8 cellular contexts compared by ENCODE assay signal in the genomic region with DNA sequence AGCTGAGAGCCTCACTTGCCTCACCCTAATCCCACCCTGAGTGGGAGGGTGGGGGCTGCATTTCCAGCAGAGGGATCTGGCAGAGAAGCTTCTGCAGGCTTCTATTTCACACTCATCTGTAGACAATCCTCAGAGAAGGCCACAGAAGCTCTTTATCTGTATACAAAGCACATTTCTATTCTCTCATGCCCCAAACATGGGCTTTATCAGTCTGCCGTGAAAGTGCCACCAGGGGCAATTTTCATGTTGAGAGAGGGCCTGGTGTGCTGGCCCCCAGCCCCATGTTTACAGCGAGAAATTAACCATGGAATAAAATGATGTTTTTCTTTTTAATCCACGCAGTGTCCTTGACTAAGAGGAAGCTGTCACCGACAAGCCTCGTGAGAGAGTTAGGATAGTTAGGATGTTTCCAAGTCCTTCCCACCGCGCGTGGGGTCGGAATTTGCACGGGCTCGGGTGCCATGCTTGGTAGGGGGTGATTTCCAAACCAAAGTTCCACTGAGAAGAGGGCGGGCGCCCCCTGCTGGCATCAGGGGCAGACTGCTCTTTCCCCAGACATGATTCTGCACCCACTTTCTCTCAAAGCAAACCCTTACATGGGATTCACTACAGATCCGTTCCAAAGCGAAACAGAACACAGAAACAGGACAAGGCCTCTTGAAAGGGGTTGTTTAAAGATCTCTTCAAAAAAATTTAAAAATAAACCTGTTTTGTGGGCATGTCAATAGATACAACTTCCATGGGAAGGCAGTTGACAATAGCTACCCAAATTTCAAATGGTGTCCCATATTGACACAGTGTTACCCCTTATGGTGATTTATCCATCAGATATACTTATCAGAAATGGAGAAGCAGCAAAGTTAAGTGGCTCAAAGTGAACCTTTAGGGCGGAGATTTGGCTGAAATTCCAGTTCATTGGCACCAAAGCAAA. TPM values are rescaled to one million over a fixed set of nuclear protein-coding genes. Genes with fewer than 3 reads are reported as not detected.
DNase-seq lines count a peak whose midpoint lies in the region; ATAC-seq, FAIRE-seq and TF ChIP-seq lines count a peak whose summit lies in the region.

No MANE protein-coding gene starts in this region.

- ATAC-seq in GM18858 (IDR thresholded peaks at IDR 0.05; ENCODE audit: unreplicated experiment), result no peak

- H2AK5ac ChIP-seq in H1 (ENCODE audit: low read depth, low read length), result no peak overlapping the region

- no peak overlapping the region for H3K23ac ChIP-seq in H1 (ENCODE audit: insufficient read length)

- no peak for TF ChIP-seq EP300 in H1 (IDR thresholded peaks at IDR 0.05; ENCODE audit: borderline replicate concordance in 1 of 2, low read depth in 2 of 2, low read length in 2 of 2)

- no peak overlapping the region for H2BK12ac ChIP-seq in H1 (ENCODE audit: low read depth, low read length)

- CTCF ChIA-PET in H1 (lab: Charles Lee; ENCODE audit: partially characterized antibody), result interaction anchor here (0.6 to 12.6 kb wide), 44 partner anchors 10 to 833 kb away, joined by 3 to 268 read pairs (median 4); partner anchors contain the start of gene BDKRB1

- peak; percentile 94 for TF ChIP-seq RAD21 in H1 (IDR thresholded peaks at IDR 0.05 in 1 of 2, conservative IDR thresholded peaks at IDR 0.05 in 1 of 2; ENCODE audit: low read depth in 2 of 2, low read length in 2 of 2)

- H4K91ac ChIP-seq in H1 (replicated peaks; ENCODE audit: insufficient read length, low read length), result no peak overlapping the region

- H3K79me2 ChIP-seq in H1 (ENCODE audit: control insufficient read depth in 1 of 2, insufficient read depth in 2 of 2, low read length in 2 of 2), result no peaks in the 10 kb centered on the region

- H3K4me2 ChIP-seq in H1 (ENCODE audit: insufficient read depth in 1 of 2, low read depth in 2 of 2, low read length in 2 of 2), result no peak overlapping the region; a peak in 1 of 4 replicates

- no peak overlapping the region for H4K5ac ChIP-seq in H1 (ENCODE audit: insufficient read length, low read depth, low read length)

- POLR2A ChIA-PET in H1 (lab: Charles Lee; ENCODE audit: partially characterized antibody), result no interaction called here

- H4K20me1 ChIP-seq in H1 (replicated peaks in 1 of 2; ENCODE audit: control insufficient read depth in 1 of 2, insufficient read depth in 2 of 2, low read length in 2 of 2), result no peaks in the 10 kb centered on the region

- DNase-seq in AG09309 (ENCODE audit: low read depth) (peak; percentile 48), H4 (ENCODE audit: low spot score) (peak; percentile 47), NCI-H510A treated with DMSO at 0.1 percent for 48 hours (lab: John Stamatoyannopoulos, UW) (peak; percentile 67), H1 (ENCODE audit: low read depth in 1 of 2, low spot score in 2 of 2) (peak in 1 of 2 experiments; percentile 92), middle frontal gyrus (ENCODE audit: extremely low spot score, low spot score) (peak; percentile 53)
- peak; percentile 85 for DNase-seq in activated CD8-positive, alpha-beta memory T cell treated with anti-CD3 and anti-CD28 coated beads for 24 hours
- DNase-seq in stimulated activated CD8-positive, alpha-beta memory T cell treated with anti-CD3 and anti-CD28 coated beads, Interleukin-4, amount 100 ng/mL, for 24 hours (ENCODE audit: low read depth), result peak; percentile 52

- H3K9ac ChIP-seq in H1 (replicated peaks in 1 of 4; ENCODE audit: extremely low read depth in 1 of 4, low read depth in 3 of 4, low read length in 3 of 4), result no peak overlapping the region

- H3K56ac ChIP-seq in H1 (replicated peaks; ENCODE audit: insufficient read length, low read depth, low read length), result no peak overlapping the region

- TF ChIP-seq CTCF in AG09309 (IDR thresholded peaks at IDR 0.05; ENCODE audit: control insufficient read depth, insufficient read depth, low read depth, low read length, missing control alignments) (peak; percentile 99), H1 (IDR thresholded peaks at IDR 0.05; ENCODE audit: control extremely low read depth in 1 of 3, insufficient read depth in 1 of 3, low read depth in 1 of 3, low read length in 3 of 3) (peak; percentile 91 to 93 (median 93))

- TF ChIP-seq POLR2A in H1 (IDR thresholded peaks at IDR 0.05; ENCODE audit: control extremely low read depth in 1 of 2, low read depth in 2 of 2, low read length in 2 of 2), result no peak

- H4K8ac ChIP-seq in H1 (ENCODE audit: extremely low read depth, insufficient read depth, low read length), result no peak overlapping the region

- WGBS in H1 (ENCODE audit: extremely low coverage in 1 of 2, insufficient coverage in 1 of 2, insufficient read length in 1 of 2, insufficient replicate concordance in 2 of 2, low coverage in 1 of 2, low lambda C conversion rate in 2 of 2, missing lambda C conversion rate in 1 of 2), 2 experiments, result 30% methylated on average over 16 of the region's 16 CpGs; no CpG with 5 or more reads in 1 of the 2 experiments

- no peak overlapping the region for H3K27ac ChIP-seq in H1 (ENCODE audit: low read depth, low read length)

- no peak overlapping the region for H3K4me3 ChIP-seq in AG09309 (ENCODE audit: control insufficient read depth, low read depth, low read length)
- H3K4me3 ChIP-seq in H1 (ENCODE audit: extremely low read depth in 1 of 4, insufficient read depth in 2 of 4, low read depth in 3 of 4, low read length in 4 of 4), result no peak overlapping the region

- no peaks in the 10 kb centered on the region for H3K79me1 ChIP-seq in H1 (ENCODE audit: low read depth, low read length)

- H3K18ac ChIP-seq in H1 (ENCODE audit: extremely low read depth, low read length), result no peak overlapping the region

- H3K23me2 ChIP-seq in H1 (ENCODE audit: low read depth, low read length), result no peaks in the 10 kb centered on the region

- no peak overlapping the region for H2BK120ac ChIP-seq in H1 (replicated peaks; ENCODE audit: low read depth, low read length)

- FAIRE-seq in H1 (lab: Jason Lieb, UNC), result peak; percentile 24

- peaks cover 4 to 10% of the 10 kb centered on the region in 2 experiments; a peak in 3 of 4 replicates for H3K9me3 ChIP-seq in H1 (ENCODE audit: insufficient read depth in 2 of 2, low read depth in 1 of 2, low read length in 1 of 2)

- H2AFZ ChIP-seq in H1 (ENCODE audit: low read length), result no peak overlapping the region

- H2BK20ac ChIP-seq in H1 (ENCODE audit: low read length), result no peak overlapping the region

- no peaks in the 10 kb centered on the region; a peak in 2 of 8 replicates for H3K36me3 ChIP-seq in H1 (ENCODE audit: control insufficient read depth in 2 of 4, insufficient read depth in 4 of 4, low read length in 3 of 4)

- H3K27me3 ChIP-seq in H1 (replicated peaks in 1 of 4; ENCODE audit: control insufficient read depth in 3 of 4, extremely low read depth in 1 of 4, insufficient read depth in 3 of 4, low read length in 3 of 4), result no peaks in the 10 kb centered on the region

- H3K4ac ChIP-seq in H1 (replicated peaks; ENCODE audit: insufficient read length, low read depth, low read length), result no peak overlapping the region

- peaks cover 0 to 6% (median 2%) of the 10 kb centered on the region in 4 experiments; a peak in 2 of 7 replicates for H3K4me1 ChIP-seq in H1 (replicated peaks in 1 of 4; ENCODE audit: control insufficient read depth in 3 of 4, insufficient read depth in 4 of 4, low read length in 3 of 4)

- H3K14ac ChIP-seq in H1 (ENCODE audit: insufficient read length), result no peak overlapping the region

- no peak overlapping the region for H2BK15ac ChIP-seq in H1 (ENCODE audit: low read length)

- H2BK5ac ChIP-seq in H1 (ENCODE audit: low read depth, low read length), result no peak overlapping the region

TF ChIP-seq in H1, 55 proteins besides CTCF, POLR2A, EP300 and RAD21 (continues in another document):
- TF ChIP-seq TEAD4 (IDR thresholded peaks at IDR 0.05; ENCODE audit: low read depth, low read length) (0 out of 2 replicates have a peak, but pooled peaks have one; percentile 5), JUND (IDR thresholded peaks at IDR 0.05; ENCODE audit: low read length) (no peak), BACH1 (IDR thresholded peaks at IDR 0.05; ENCODE audit: low read length) (peak; percentile 44; the same call in 1 of the 2 replicates)

RNA-seq across cellular contexts. Expression of gene BDKRB1, which starts 19.4 kb away (rescaled TPM):
- 0.19 and 0.41 TPM in 2 replicates for total RNA-seq in H4 (2014; rRNA removed; shearing (Covaris generic))
- not detected in 2 replicates for total RNA-seq in H1 (2021; fragmentation: NEBNext Ultra II Directional; extraction: Animal tissue kit (Norgen Biotek cat#: 25700))
- polyA plus RNA-seq in H1 (2011; rRNA removed), result 0.17 and 0.27 TPM in 2 replicates
- polyA plus RNA-seq in H1 (2011; cell fraction: cytosol; rRNA removed), result 0.06 TPM
- polyA plus RNA-seq in H1 (2011; cell fraction: nucleus; rRNA removed), result 0.34 TPM
- polyA plus RNA-seq in H1 (2012, experiment 1 of 2), result 0.15 TPM in 1 of 4 replicates, not detected in the others
- not detected for polyA plus RNA-seq in H1 (2012, experiment 2 of 2)
- 0.08 TPM for polyA plus RNA-seq in H1 (2013, experiment 1 of 2)
- polyA plus RNA-seq in H1 (2013, experiment 2 of 2), result 0.15 TPM
- polyA minus RNA-seq in H1 (2011; rRNA and poly(A)+ RNA removed), result not detected in 2 replicates
- 1.1 TPM for polyA minus RNA-seq in H1 (2011; cell fraction: cytosol; rRNA and poly(A)+ RNA removed)
- not detected for polyA minus RNA-seq in H1 (2011; cell fraction: nucleus; rRNA and poly(A)+ RNA removed)
